Comparison of ENCODE assay signal across 8 cellular contexts in genomic region chr20:32481311-32482103, GRCh38.
DNase-seq lines count a peak whose midpoint lies in the region; ATAC-seq and TF ChIP-seq lines count a peak whose summit lies in the region.

No MANE protein-coding gene starts in this region.

- CTCF ChIA-PET in MCF 10A (lab: Yijun Ruan, JAX): interaction anchor here (0.5 kb wide), 2 partner anchors 143 to 356 kb away, joined by 3 read pairs; no protein-coding TSS in a partner anchor
- CTCF ChIA-PET in mammary epithelial cell (lab: Charles Lee; ENCODE audit: low non-redundant PET): no interaction called here

- H3K4me3 ChIP-seq in mammary epithelial cell (replicated peaks in 1 of 3; ENCODE audit: insufficient read depth in 1 of 3, low read depth in 2 of 3, low read length in 3 of 3) (no peak overlapping the region), muscle layer of colon (ENCODE audit: low read depth in 1 of 2, low read length in 2 of 2) (peak overlapping the region; percentile 34 to 61), vagina (peak overlapping the region; percentile 0 to 66), MG63 (no peak overlapping the region)
- H3K4me3 ChIP-seq in effector memory CD4-positive, alpha-beta T cell (ENCODE audit: insufficient read depth, low read depth, low read length, poor library complexity, severe bottlenecking): no peak overlapping the region

- H3K9me3 ChIP-seq in mammary epithelial cell (replicated peaks; ENCODE audit: insufficient read depth, low read length) (no peaks in the 10 kb centered on the region), muscle layer of colon (ENCODE audit: low read length) (no peaks in the 10 kb centered on the region), vagina (no peaks in the 10 kb centered on the region), MG63 (no peaks in the 10 kb centered on the region)
- H3K9me3 ChIP-seq in effector memory CD4-positive, alpha-beta T cell (ENCODE audit: control insufficient read depth, low read length): no peaks in the 10 kb centered on the region

- H3K27me3 ChIP-seq in mammary epithelial cell (ENCODE audit: insufficient read depth, low read length) (no peaks in the 10 kb centered on the region), muscle layer of colon (ENCODE audit: control insufficient read depth in 1 of 2, insufficient read depth in 2 of 2, low read length in 2 of 2) (no peaks in the 10 kb centered on the region), vagina (no peaks in the 10 kb centered on the region), MG63 (no peaks in the 10 kb centered on the region)
- no peaks in the 10 kb centered on the region for H3K27me3 ChIP-seq in effector memory CD4-positive, alpha-beta T cell (replicated peaks; ENCODE audit: control insufficient read depth, insufficient read depth, low read length, poor library complexity, severe bottlenecking)

- peaks cover 14% of the 10 kb centered on the region for H3K4me1 ChIP-seq in mammary epithelial cell (ENCODE audit: insufficient read depth, low read length)
- peaks cover 21% of the 10 kb centered on the region for H3K4me1 ChIP-seq in effector memory CD4-positive, alpha-beta T cell (ENCODE audit: control insufficient read depth, insufficient read depth, low read length, poor library complexity, severe bottlenecking)
- peaks cover 61% of the 10 kb centered on the region for H3K4me1 ChIP-seq in muscle layer of colon (ENCODE audit: insufficient read depth, low read length)
- peaks cover 42% of the 10 kb centered on the region for H3K4me1 ChIP-seq in vagina

- peaks cover 11% of the 10 kb centered on the region for H3K4me1 Mint-ChIP-seq in MCF 10A (ENCODE audit: insufficient read depth, unreplicated experiment)

- H2AFZ ChIP-seq in mammary epithelial cell (ENCODE audit: low read depth, low read length): no peak overlapping the region

- no peak for TF ChIP-seq POLR2A in vagina (IDR thresholded peaks at IDR 0.05)

- intact Hi-C loops in MCF 10A (cut with micrococcal nuclease) (no loop called here), mammary epithelial cell (cut with micrococcal nuclease) (no loop called here), vagina (cut with DNase I) (loop anchor here (5.0 kb wide), 1 partner anchor 124 kb away; the partner anchor contains the start of gene ASXL1)

- H3K4me3 Mint-ChIP-seq in MCF 10A (ENCODE audit: unreplicated experiment): peak overlapping the region; percentile 75

- ATAC-seq in HG02981 (IDR thresholded peaks at IDR 0.05; ENCODE audit: unreplicated experiment) (no peak), HG02870 (IDR thresholded peaks at IDR 0.05; ENCODE audit: unreplicated experiment) (no peak)

- no peaks in the 10 kb centered on the region for H3K79me2 ChIP-seq in mammary epithelial cell (ENCODE audit: insufficient read depth, low read length)

- in situ Hi-C loops in mammary epithelial cell (cut with MboI; ENCODE audit: low sequenced_read_pairs in 2 of 2): no loop called here

- no peak overlapping the region for H3K4me2 ChIP-seq in mammary epithelial cell (ENCODE audit: insufficient read depth, low read depth, low read length)

- H3K27ac Mint-ChIP-seq in MCF 10A (ENCODE audit: low read depth, unreplicated experiment): no peak overlapping the region

- H3K9me3 Mint-ChIP-seq in MCF 10A (ENCODE audit: unreplicated experiment): no peaks in the 10 kb centered on the region

- WGBS in mammary epithelial cell (ENCODE audit: low coverage, missing lambda C conversion rate): 58% methylated on average over 10 of the region's 13 CpGs

- dilution Hi-C loops in mammary epithelial cell (cut with HindIII; ENCODE audit: low sequenced_read_pairs): no loop called here

- TF ChIP-seq CTCF in MCF 10A (IDR thresholded peaks at IDR 0.05; ENCODE audit: unreplicated experiment) (no peak), mammary epithelial cell (conservative IDR thresholded peaks at IDR 0.05 in 1 of 2, IDR thresholded peaks at IDR 0.05 in 1 of 2; ENCODE audit: extremely low read depth in 1 of 2, insufficient read depth in 1 of 2, low read depth in 1 of 2, low read length in 2 of 2) (no peak), vagina (IDR thresholded peaks at IDR 0.05) (no peak)

- H3K36me3 Mint-ChIP-seq in MCF 10A (ENCODE audit: insufficient read depth, unreplicated experiment): no peaks in the 10 kb centered on the region

- H4K20me1 ChIP-seq in mammary epithelial cell (ENCODE audit: insufficient read depth, low read length): no peaks in the 10 kb centered on the region

- DNase-seq in MCF 10A (ENCODE audit: unreplicated experiment) (no peak), mammary epithelial cell (no peak), vagina (ENCODE audit: extremely low spot score in 2 of 2) (no peak), MG63 (no peak)
- no peak for DNase-seq in effector memory CD4-positive, alpha-beta T cell

- H3K9ac ChIP-seq in mammary epithelial cell (ENCODE audit: insufficient read depth, low read length) (no peak overlapping the region), muscle layer of colon (ENCODE audit: low read length) (peak overlapping the region; percentile 47)

- no peaks in the 10 kb centered on the region for H3K36me3 ChIP-seq in mammary epithelial cell (ENCODE audit: insufficient read depth, low read length)
- peaks cover 4% of the 10 kb centered on the region for H3K36me3 ChIP-seq in effector memory CD4-positive, alpha-beta T cell (ENCODE audit: control insufficient read depth, insufficient read depth, low read length)
- H3K36me3 ChIP-seq in muscle layer of colon (ENCODE audit: insufficient read depth, low read length): no peaks in the 10 kb centered on the region
- H3K36me3 ChIP-seq in vagina: no peaks in the 10 kb centered on the region
- H3K36me3 ChIP-seq in MG63: no peaks in the 10 kb centered on the region

- POLR2A ChIA-PET in MCF 10A (lab: Yijun Ruan, JAX): no interaction called here

- BruUV-seq in MCF 10A (replicated peaks; lab: Mats Ljungman, UMichigan) (no TSS peak), mammary epithelial cell (replicated peaks; lab: Mats Ljungman, UMichigan) (no TSS peak)

- H3K27me3 Mint-ChIP-seq in MCF 10A (ENCODE audit: insufficient read depth, unreplicated experiment): peaks cover 10% of the 10 kb centered on the region

- H3K27ac ChIP-seq in mammary epithelial cell (ENCODE audit: insufficient read depth, low read depth, low read length): no peak overlapping the region
- H3K27ac ChIP-seq in effector memory CD4-positive, alpha-beta T cell (ENCODE audit: insufficient read depth, low read length, poor library complexity, severe bottlenecking): peak overlapping the region; percentile 48
- peak overlapping the region; percentile 90 for H3K27ac ChIP-seq in muscle layer of colon (ENCODE audit: low read depth, low read length)
- peak overlapping the region; percentile 50 for H3K27ac ChIP-seq in vagina

Comparison
In these comparisons a context has a peak if more than half of its experiments do, and no peak if none do; other contexts are left out.
1. H3K4me3 ChIP-seq: peak in muscle layer of colon (2 of 2) and vagina (2 of 2); none in mammary epithelial cell (0 of 3), effector memory CD4-positive, alpha-beta T cell (single experiment) and MG63 (single experiment).